1 cellular context compared by ENCODE assay signal in the genomic region with DNA sequence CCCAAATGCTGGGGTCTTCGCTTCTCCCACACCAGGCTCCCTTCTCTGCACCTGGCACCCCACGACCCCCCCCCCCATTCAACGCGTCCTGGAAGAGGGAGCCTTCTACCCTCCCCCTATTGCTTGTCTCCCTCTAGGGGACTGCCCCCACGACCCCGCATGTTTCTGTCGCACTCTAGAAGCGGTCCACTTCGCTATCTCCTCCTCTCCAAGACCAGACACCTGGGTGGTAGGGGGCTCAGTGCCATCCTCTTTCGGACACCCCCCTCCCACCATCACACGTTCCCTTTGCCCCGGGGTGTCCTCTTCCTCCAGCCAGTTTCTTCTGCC.
TF ChIP-seq lines count a peak whose summit lies in the region.

No MANE protein-coding gene starts in this region.

TF ChIP-seq in K562, 482 proteins besides CTCF, POLR2A, EP300 and RAD21:
- TF ChIP-seq SUPT5H (IDR thresholded peaks at IDR 0.05) (0 out of 2 replicates have a peak, but pooled peaks have one; percentile 11), SIN3A (IDR thresholded peaks at IDR 0.05; ENCODE audit: borderline replicate concordance in 2 of 2, control insufficient read depth in 1 of 2, low read depth in 2 of 2, low read length in 2 of 2) (peak in 1 of 2 experiments; percentile 24; a peak in 1 of 4 replicates), MTA2 (IDR thresholded peaks at IDR 0.05; ENCODE audit: low read depth) (no peak), FOXK2 (conservative IDR thresholded peaks at IDR 0.05 in 1 of 2, IDR thresholded peaks at IDR 0.05 in 1 of 2; ENCODE audit: low read depth in 2 of 2) (peak in 1 of 2 experiments; percentile 43; a peak in 1 of 4 replicates), ZBTB43 (CRISPR knock-in tag; IDR thresholded peaks at IDR 0.05) (no peak), PKNOX1 (IDR thresholded peaks at IDR 0.05) (peak; percentile 54; the same call in 1 of the 2 replicates), NCOA6 (IDR thresholded peaks at IDR 0.05) (no peak), DIDO1 (tag; IDR thresholded peaks at IDR 0.05; ENCODE audit: low read depth) (0 out of 2 replicates have a peak, but pooled peaks have one; percentile 28), AFF1 (IDR thresholded peaks at IDR 0.05; ENCODE audit: low read depth in 1 of 2, partially characterized antibody in 2 of 2) (peak in 1 of 2 experiments; percentile 19), PRDM10 (IDR thresholded peaks at IDR 0.05; ENCODE audit: partially characterized antibody) (peak; percentile 89), SPI1 (IDR thresholded peaks at IDR 0.05; ENCODE audit: borderline replicate concordance, low read depth, low read length) (peak; percentile 69), ZNF740 (CRISPR knock-in tag; IDR thresholded peaks at IDR 0.05) (peak; percentile 70; the same call in 1 of the 2 replicates), ZNF740 (tag; IDR thresholded peaks at IDR 0.05) (no peak), KDM5B (IDR thresholded peaks at IDR 0.05; ENCODE audit: insufficient replicate concordance, low read depth, low read length) (peak; percentile 27), ZNF354B (CRISPR knock-in tag; IDR thresholded peaks at IDR 0.05) (no peak), ZNF668 (CRISPR knock-in tag; IDR thresholded peaks at IDR 0.05) (no peak), RFX1 (IDR thresholded peaks at IDR 0.05) (no peak)
- TF ChIP-seq, protein P1, sequence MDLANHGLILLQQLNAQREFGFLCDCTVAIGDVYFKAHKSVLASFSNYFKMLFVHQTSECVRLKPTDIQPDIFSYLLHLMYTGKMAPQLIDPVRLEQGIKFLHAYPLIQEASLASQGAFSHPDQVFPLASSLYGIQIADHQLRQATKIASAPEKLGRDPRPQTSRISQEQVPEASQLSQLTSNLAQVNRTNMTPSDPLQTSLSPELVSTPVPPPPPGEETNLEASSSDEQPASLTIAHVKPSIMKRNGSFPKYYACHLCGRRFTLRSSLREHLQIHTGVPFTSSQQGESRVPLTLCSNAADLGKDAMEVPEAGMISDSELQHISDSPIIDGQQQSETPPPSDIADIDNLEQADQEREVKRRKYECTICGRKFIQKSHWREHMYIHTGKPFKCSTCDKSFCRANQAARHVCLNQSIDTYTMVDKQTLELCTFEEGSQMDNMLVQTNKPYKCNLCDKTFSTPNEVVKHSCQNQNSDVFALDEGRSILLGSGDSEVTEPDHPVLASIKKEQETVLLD (IDR thresholded peaks at IDR 0.05), result peak; percentile 30; the same call in 1 of the 2 replicates
- TF ChIP-seq, protein P2, sequence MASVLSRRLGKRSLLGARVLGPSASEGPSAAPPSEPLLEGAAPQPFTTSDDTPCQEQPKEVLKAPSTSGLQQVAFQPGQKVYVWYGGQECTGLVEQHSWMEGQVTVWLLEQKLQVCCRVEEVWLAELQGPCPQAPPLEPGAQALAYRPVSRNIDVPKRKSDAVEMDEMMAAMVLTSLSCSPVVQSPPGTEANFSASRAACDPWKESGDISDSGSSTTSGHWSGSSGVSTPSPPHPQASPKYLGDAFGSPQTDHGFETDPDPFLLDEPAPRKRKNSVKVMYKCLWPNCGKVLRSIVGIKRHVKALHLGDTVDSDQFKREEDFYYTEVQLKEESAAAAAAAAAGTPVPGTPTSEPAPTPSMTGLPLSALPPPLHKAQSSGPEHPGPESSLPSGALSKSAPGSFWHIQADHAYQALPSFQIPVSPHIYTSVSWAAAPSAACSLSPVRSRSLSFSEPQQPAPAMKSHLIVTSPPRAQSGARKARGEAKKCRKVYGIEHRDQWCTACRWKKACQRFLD (CRISPR knock-in tag; IDR thresholded peaks at IDR 0.05), result 0 out of 2 replicates have a peak, but pooled peaks have one; percentile 19
- TF ChIP-seq, protein P3, sequence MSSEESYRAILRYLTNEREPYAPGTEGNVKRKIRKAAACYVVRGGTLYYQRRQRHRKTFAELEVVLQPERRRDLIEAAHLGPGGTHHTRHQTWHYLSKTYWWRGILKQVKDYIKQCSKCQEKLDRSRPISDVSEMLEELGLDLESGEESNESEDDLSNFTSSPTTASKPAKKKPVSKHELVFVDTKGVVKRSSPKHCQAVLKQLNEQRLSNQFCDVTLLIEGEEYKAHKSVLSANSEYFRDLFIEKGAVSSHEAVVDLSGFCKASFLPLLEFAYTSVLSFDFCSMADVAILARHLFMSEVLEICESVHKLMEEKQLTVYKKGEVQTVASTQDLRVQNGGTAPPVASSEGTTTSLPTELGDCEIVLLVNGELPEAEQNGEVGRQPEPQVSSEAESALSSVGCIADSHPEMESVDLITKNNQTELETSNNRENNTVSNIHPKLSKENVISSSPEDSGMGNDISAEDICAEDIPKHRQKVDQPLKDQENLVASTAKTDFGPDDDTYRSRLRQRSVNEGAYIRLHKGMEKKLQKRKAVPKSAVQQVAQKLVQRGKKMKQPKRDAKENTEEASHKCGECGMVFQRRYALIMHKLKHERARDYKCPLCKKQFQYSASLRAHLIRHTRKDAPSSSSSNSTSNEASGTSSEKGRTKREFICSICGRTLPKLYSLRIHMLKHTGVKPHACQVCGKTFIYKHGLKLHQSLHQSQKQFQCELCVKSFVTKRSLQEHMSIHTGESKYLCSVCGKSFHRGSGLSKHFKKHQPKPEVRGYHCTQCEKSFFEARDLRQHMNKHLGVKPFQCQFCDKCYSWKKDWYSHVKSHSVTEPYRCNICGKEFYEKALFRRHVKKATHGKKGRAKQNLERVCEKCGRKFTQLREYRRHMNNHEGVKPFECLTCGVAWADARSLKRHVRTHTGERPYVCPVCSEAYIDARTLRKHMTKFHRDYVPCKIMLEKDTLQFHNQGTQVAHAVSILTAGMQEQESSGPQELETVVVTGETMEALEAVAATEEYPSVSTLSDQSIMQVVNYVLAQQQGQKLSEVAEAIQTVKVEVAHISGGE (CRISPR knock-in tag; IDR thresholded peaks at IDR 0.05), result 0 out of 6 replicates have a peak, but pooled peaks of 1 of the 3 experiments have one; percentile 47
- TF ChIP-seq, protein P4, sequence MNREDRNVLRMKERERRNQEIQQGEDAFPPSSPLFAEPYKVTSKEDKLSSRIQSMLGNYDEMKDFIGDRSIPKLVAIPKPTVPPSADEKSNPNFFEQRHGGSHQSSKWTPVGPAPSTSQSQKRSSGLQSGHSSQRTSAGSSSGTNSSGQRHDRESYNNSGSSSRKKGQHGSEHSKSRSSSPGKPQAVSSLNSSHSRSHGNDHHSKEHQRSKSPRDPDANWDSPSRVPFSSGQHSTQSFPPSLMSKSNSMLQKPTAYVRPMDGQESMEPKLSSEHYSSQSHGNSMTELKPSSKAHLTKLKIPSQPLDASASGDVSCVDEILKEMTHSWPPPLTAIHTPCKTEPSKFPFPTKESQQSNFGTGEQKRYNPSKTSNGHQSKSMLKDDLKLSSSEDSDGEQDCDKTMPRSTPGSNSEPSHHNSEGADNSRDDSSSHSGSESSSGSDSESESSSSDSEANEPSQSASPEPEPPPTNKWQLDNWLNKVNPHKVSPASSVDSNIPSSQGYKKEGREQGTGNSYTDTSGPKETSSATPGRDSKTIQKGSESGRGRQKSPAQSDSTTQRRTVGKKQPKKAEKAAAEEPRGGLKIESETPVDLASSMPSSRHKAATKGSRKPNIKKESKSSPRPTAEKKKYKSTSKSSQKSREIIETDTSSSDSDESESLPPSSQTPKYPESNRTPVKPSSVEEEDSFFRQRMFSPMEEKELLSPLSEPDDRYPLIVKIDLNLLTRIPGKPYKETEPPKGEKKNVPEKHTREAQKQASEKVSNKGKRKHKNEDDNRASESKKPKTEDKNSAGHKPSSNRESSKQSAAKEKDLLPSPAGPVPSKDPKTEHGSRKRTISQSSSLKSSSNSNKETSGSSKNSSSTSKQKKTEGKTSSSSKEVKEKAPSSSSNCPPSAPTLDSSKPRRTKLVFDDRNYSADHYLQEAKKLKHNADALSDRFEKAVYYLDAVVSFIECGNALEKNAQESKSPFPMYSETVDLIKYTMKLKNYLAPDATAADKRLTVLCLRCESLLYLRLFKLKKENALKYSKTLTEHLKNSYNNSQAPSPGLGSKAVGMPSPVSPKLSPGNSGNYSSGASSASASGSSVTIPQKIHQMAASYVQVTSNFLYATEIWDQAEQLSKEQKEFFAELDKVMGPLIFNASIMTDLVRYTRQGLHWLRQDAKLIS (CRISPR knock-in tag; IDR thresholded peaks at IDR 0.05), result 0 out of 2 replicates have a peak, but pooled peaks have one; percentile 8
